12 cellular contexts compared by ENCODE assay signal in genomic region chr9:69745716-69746538, GRCh38. TPM values are rescaled to one million over a fixed set of nuclear protein-coding genes. Genes with fewer than 3 reads are reported as not detected.
DNase-seq lines count a peak whose midpoint lies in the region; ATAC-seq, FAIRE-seq and TF ChIP-seq lines count a peak whose summit lies in the region.
"Had no signal": no experiment of that assay in that cellular context is flagged by ENCODE, and none has a peak within 500 bp of the region (broad histone marks: within the 10 kb centered on the region; RNA-seq: fewer than 3 reads in every experiment).

No MANE protein-coding gene starts in this region.

- CTCF ChIA-PET in activated CD4-positive, alpha-beta memory T cell treated with anti-CD3 and anti-CD28 coated beads for 36 hours (lab: Charles Lee) = interaction anchor here (1.3 kb wide), 1 partner anchor 73 kb away, joined by 5 read pairs; the partner anchor contains the start of gene APBA1

- POLR2A ChIA-PET in activated CD4-positive, alpha-beta memory T cell treated with anti-CD3 and anti-CD28 coated beads for 36 hours (lab: Charles Lee) = interaction anchor here (1.4 kb wide), 1 partner anchor 13 kb away, joined by 4 read pairs; no protein-coding TSS in a partner anchor

- no peak for FAIRE-seq in kidney (lab: Jason Lieb, UNC)
- FAIRE-seq: GM12878 had no signal

- H3K4me1 ChIP-seq in kidney (ENCODE audit: control insufficient read depth in 1 of 2, insufficient read depth in 1 of 2, low read depth in 1 of 2, low read length in 2 of 2) = peaks cover 18 to 31% of the 10 kb centered on the region in 2 donors

- H3K27ac ChIP-seq in VCaP (peak overlapping the region; percentile 58), kidney (ENCODE audit: low read depth in 2 of 2, low read length in 2 of 2) (no peak overlapping the region)

- intact Hi-C loops in kidney (cut with DNase I) = no loop called here
- intact Hi-C loops in activated CD4-positive, alpha-beta memory T cell treated with anti-CD3 and anti-CD28 coated beads for 36 hours (cut with micrococcal nuclease) = loop anchor here (1.0 kb wide), 1 partner anchor 13 kb away; no protein-coding TSS in a partner anchor

- H3K4me1 Mint-ChIP-seq in activated CD4-positive, alpha-beta memory T cell treated with anti-CD3 and anti-CD28 coated beads for 36 hours (ENCODE audit: low read depth) = peaks cover 26% of the 10 kb centered on the region

- TF ChIP-seq CTCF in VCaP (conservative IDR thresholded peaks at IDR 0.05) (peak; percentile 42), kidney (IDR thresholded peaks at IDR 0.05; ENCODE audit: borderline replicate concordance, extremely low read depth, insufficient read depth) (peak; percentile 16)

- H3K4me3 Mint-ChIP-seq in activated CD4-positive, alpha-beta memory T cell treated with anti-CD3 and anti-CD28 coated beads for 36 hours = no peak overlapping the region

- peaks cover 38% of the 10 kb centered on the region for H3K36me3 Mint-ChIP-seq in activated CD4-positive, alpha-beta memory T cell treated with anti-CD3 and anti-CD28 coated beads for 36 hours

- H3K9me3 ChIP-seq in kidney (ENCODE audit: control insufficient read depth in 1 of 2, low read length in 2 of 2) = no peaks in the 10 kb centered on the region

- no peak for ATAC-seq in GM21423 (IDR thresholded peaks at IDR 0.05; ENCODE audit: unreplicated experiment)
- ATAC-seq: GM12878; naive thymus-derived CD8-positive, alpha-beta T cell had no signal

- no peaks in the 10 kb centered on the region for H3K9me3 Mint-ChIP-seq in activated CD4-positive, alpha-beta memory T cell treated with anti-CD3 and anti-CD28 coated beads for 36 hours
- H3K9me3 Mint-ChIP-seq: naive thymus-derived CD8-positive, alpha-beta T cell had no signal

- H3K27ac Mint-ChIP-seq in activated CD4-positive, alpha-beta memory T cell treated with anti-CD3 and anti-CD28 coated beads for 36 hours = no peak overlapping the region

- no peaks in the 10 kb centered on the region for H3K27me3 Mint-ChIP-seq in activated CD4-positive, alpha-beta memory T cell treated with anti-CD3 and anti-CD28 coated beads for 36 hours
- H3K27me3 Mint-ChIP-seq: naive thymus-derived CD8-positive, alpha-beta T cell had no signal

- H3K4me3 ChIP-seq in kidney (ENCODE audit: low read length in 2 of 2) = no peak overlapping the region
- H3K4me3 ChIP-seq: GM12878 had no signal

- H3K36me3 ChIP-seq in kidney (ENCODE audit: control insufficient read depth in 1 of 2, insufficient read depth in 2 of 2, low read length in 2 of 2) = peaks cover 0 to 3% of the 10 kb centered on the region in 2 donors

- peak; percentile 39 for DNase-seq in AG08395 (ENCODE audit: low spot score)
- peak; percentile 48 for DNase-seq in EH (ENCODE audit: low read depth)
- DNase-seq in kidney = no peak
- DNase-seq in NK-92 (lab: John Stamatoyannopoulos, UW; ENCODE audit: unreplicated experiment) = no peak
- no peak for DNase-seq in SW480 (ENCODE audit: low spot score)
- DNase-seq in activated CD4-positive, alpha-beta memory T cell treated with anti-CD3 and anti-CD28 coated beads for 36 hours = no peak
- DNase-seq: activated CD4-positive, alpha-beta T cell treated with anti-CD3 and anti-CD28 coated beads for 1 hour; cortex of kidney; naive thymus-derived CD8-positive, alpha-beta T cell had no signal

- no peak overlapping the region for H3K9ac ChIP-seq in kidney (ENCODE audit: low read length in 2 of 2)

RNA-seq across cellular contexts. Expression of gene PTAR1, which starts 13.9 kb away (rescaled TPM):
- total RNA-seq in kidney = 61.4 TPM
- 7.7 TPM for polyA plus RNA-seq in kidney (ENCODE audit: insufficient read depth, low read depth, low replicate concordance)
- 10 to 100 TPM; 37.0 to 37.3 TPM for total RNA-seq in activated CD4-positive, alpha-beta memory T cell treated with anti-CD3 and anti-CD28 coated beads for 36 hours

Comparison
In these comparisons a context has a peak if more than half of its experiments do, and no peak if none do; other contexts are left out.
1. DNase-seq: peak in AG08395 (single experiment) and EH (single experiment); none in kidney (single experiment), NK-92 (single experiment), SW480 (single experiment) and activated CD4-positive, alpha-beta memory T cell treated with anti-CD3 and anti-CD28 coated beads for 36 hours (single experiment).